27 cellular contexts compared by ENCODE assay signal in the genomic region with DNA sequence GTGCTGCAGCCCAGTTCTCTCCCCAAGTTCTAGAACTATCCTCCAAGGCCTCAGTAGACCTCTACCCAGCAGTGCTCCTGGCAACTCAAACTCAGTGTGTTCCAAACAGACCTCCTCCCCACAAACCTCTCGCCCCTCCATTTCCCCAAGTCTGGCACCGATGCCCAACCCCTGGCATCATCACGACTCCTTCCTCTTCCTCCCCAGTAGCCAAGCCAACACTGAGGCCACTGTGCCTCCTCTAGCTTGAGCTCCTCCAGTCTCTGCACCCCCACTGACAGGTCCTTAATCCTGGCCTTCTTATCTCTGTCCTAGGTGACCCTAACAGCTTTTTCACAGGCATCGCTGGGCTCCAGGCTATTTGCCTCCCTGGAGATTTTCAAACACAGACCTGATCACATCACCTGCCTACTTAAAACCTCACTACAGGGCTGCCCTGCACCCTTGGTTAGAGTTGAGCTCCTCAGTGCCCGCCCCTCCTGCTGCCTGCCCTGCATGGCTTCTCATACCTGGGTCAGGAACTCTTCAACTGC. TPM values are rescaled to one million over a fixed set of nuclear protein-coding genes. Genes with fewer than 3 reads are reported as not detected.
"Had no signal": no experiment of that assay in that cellular context is flagged by ENCODE, and none has a peak within 500 bp of the region (broad histone marks: within the 10 kb centered on the region; RNA-seq: fewer than 3 reads in every experiment).

No MANE protein-coding gene starts in this region.

- DNase-seq: activated CD4-positive, alpha-beta memory T cell treated with anti-CD3 and anti-CD28 coated beads for 36 hours; activated CD4-positive, alpha-beta T cell treated with anti-CD3 and anti-CD28 coated beads, Interleukin-2, amount 10 ng/mL, durations not matched to agents 24 days and 14 days; activated CD4-positive, CD25-positive, alpha-beta regulatory T cell treated with anti-CD3 and anti-CD28 coated beads, Interleukin-2, amount 50 U/mL, for 72 hours; activated naive CD4-positive, alpha-beta T cell; activated T-cell treated with anti-CD3 and anti-CD28 coated beads, Interleukin-2, amount 50 U/mL, for 48 hours; anterior cingulate cortex; cerebellar nuclear complex; colonic mucosa; effector memory CD8-positive, alpha-beta T cell; foreskin fibroblast; hippocampal formation; kidney; left colon; mesenchymal stem cell; naive thymus-derived CD8-positive, alpha-beta T cell; stimulated activated CD4-positive, alpha-beta T cell treated with anti-CD3 and anti-CD28 coated beads, Interleukin-12 subunit alpha, Interleukin-12 subunit beta, amount 100 ng/mL, for 4 hours; stimulated activated CD4-positive, alpha-beta T cell treated with anti-CD3 and anti-CD28 coated beads, Interleukin-4, amount 100 ng/mL, for 1 hour; stimulated activated naive B cell treated with anti-CD40 and anti-IgM and Interleukin-4, amounts not matched to agents 10 μg/mL and 1 μg/mL and 100 μg/mL, for 72 hours; T-helper 9 cell had no signal

- H3K27ac ChIP-seq: colonic mucosa, skin epidermis, tibial nerve had no signal

- H3K4me3 Mint-ChIP-seq: activated CD4-positive, alpha-beta memory T cell treated with anti-CD3 and anti-CD28 coated beads for 36 hours; activated CD4-positive, alpha-beta T cell treated with anti-CD3 and anti-CD28 coated beads, Interleukin-2, amount 10 ng/mL, durations not matched to agents 24 days and 14 days; activated naive CD8-positive, alpha-beta T cell; effector memory CD8-positive, alpha-beta T cell; naive thymus-derived CD8-positive, alpha-beta T cell; stimulated activated naive B cell treated with anti-CD40 and anti-IgM and Interleukin-4, amounts not matched to agents 10 μg/mL and 1 μg/mL and 100 μg/mL, for 72 hours; T-helper 1 cell treated with Interleukin-12 subunit alpha and Interleukin-12 subunit beta and Interleukin-4 antibody, amounts not matched to agents 30 μg/mL and 1 μg/mL, for 36 hours had no signal

- H3K4me3 ChIP-seq: colonic mucosa, skin epidermis, tibial nerve had no signal

- H3K9me3 Mint-ChIP-seq: activated CD4-positive, alpha-beta memory T cell treated with anti-CD3 and anti-CD28 coated beads for 36 hours; activated CD4-positive, alpha-beta T cell treated with anti-CD3 and anti-CD28 coated beads, Interleukin-2, amount 10 ng/mL, durations not matched to agents 24 days and 14 days; effector memory CD8-positive, alpha-beta T cell; naive thymus-derived CD8-positive, alpha-beta T cell; neural crest cell; stimulated activated naive B cell treated with anti-CD40 and anti-IgM and Interleukin-4, amounts not matched to agents 10 μg/mL and 1 μg/mL and 100 μg/mL, for 72 hours; T-helper 1 cell treated with Interleukin-12 subunit alpha and Interleukin-12 subunit beta and Interleukin-4 antibody, amounts not matched to agents 30 μg/mL and 1 μg/mL, for 36 hours had no signal

- H3K27ac Mint-ChIP-seq: activated CD4-positive, alpha-beta memory T cell treated with anti-CD3 and anti-CD28 coated beads for 36 hours; activated CD4-positive, alpha-beta T cell treated with anti-CD3 and anti-CD28 coated beads, Interleukin-2, amount 10 ng/mL, durations not matched to agents 24 days and 14 days; activated naive CD8-positive, alpha-beta T cell; effector memory CD8-positive, alpha-beta T cell; progenitor cell of endocrine pancreas; stimulated activated naive B cell treated with anti-CD40 and anti-IgM and Interleukin-4, amounts not matched to agents 10 μg/mL and 1 μg/mL and 100 μg/mL, for 72 hours; T-helper 1 cell treated with Interleukin-12 subunit alpha and Interleukin-12 subunit beta and Interleukin-4 antibody, amounts not matched to agents 30 μg/mL and 1 μg/mL, for 36 hours had no signal

- H3K36me3 Mint-ChIP-seq: activated CD4-positive, alpha-beta memory T cell treated with anti-CD3 and anti-CD28 coated beads for 36 hours; activated naive CD8-positive, alpha-beta T cell; naive thymus-derived CD8-positive, alpha-beta T cell; stimulated activated naive B cell treated with anti-CD40 and anti-IgM and Interleukin-4, amounts not matched to agents 10 μg/mL and 1 μg/mL and 100 μg/mL, for 72 hours had no signal

- ATAC-seq: effector memory CD8-positive, alpha-beta T cell; esophagus mucosa; left colon; naive thymus-derived CD8-positive, alpha-beta T cell; sciatic nerve; stimulated activated naive B cell treated with anti-CD40 and anti-IgM and Interleukin-4, amounts not matched to agents 10 μg/mL and 1 μg/mL and 100 μg/mL, for 72 hours had no signal

RNA-seq across cellular contexts. Expression of a gene that starts 6.8 kb away (rescaled TPM):
- total RNA-seq: activated CD4-positive, alpha-beta T cell treated with anti-CD3 and anti-CD28 coated beads, Interleukin-2, amount 10 ng/mL, durations not matched to agents 24 days and 14 days had no signal
